1 cellular context compared by ENCODE assay signal in the genomic region with DNA sequence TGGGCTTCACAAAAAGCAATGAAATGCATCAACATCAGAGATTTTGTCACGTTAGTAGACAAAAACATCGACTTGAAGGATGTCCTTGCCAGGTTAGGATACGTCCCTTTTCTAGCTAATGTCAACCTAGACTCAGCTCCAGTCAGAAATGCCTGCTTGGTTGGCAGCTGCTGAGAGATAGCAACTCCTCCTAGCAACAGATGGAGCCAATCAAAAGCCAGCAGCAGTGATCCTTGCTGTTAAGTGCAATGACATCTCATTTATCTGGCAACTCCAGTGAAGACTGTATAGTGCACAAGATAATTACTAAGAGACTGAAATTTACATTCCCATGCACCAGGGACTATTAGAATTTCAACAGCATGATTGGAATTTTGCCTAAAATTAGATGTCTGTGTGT.
A peak's percentile ranks its signal among the peaks of the same experiment; 100 is the strongest.
TF ChIP-seq lines count a peak whose summit lies in the region.

No MANE protein-coding gene starts in this region.

TF ChIP-seq in H1, 55 proteins besides CTCF, POLR2A, EP300 and RAD21:
- TF ChIP-seq SUZ12 (IDR thresholded peaks at IDR 0.05; ENCODE audit: low read length): no peak
- peak; percentile 69; the same call in 1 of the 2 replicates for TF ChIP-seq RFX5 (IDR thresholded peaks at IDR 0.05; ENCODE audit: borderline replicate concordance, low read depth, low read length)
- TF ChIP-seq POU5F1 (IDR thresholded peaks at IDR 0.05; ENCODE audit: low read depth, low read length): no peak
- no peak for TF ChIP-seq BRCA1 (IDR thresholded peaks at IDR 0.05; ENCODE audit: low read depth, low read length)
- TF ChIP-seq TAF1 (IDR thresholded peaks at IDR 0.05; ENCODE audit: low read depth, low read length): no peak
- TF ChIP-seq CTBP2 (IDR thresholded peaks at IDR 0.05; ENCODE audit: borderline replicate concordance, insufficient read depth, insufficient read length, low read length): no peak
- TF ChIP-seq, protein P1, sequence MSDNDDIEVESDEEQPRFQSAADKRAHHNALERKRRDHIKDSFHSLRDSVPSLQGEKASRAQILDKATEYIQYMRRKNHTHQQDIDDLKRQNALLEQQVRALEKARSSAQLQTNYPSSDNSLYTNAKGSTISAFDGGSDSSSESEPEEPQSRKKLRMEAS (IDR thresholded peaks at IDR 0.05): no peak
